7 cellular contexts compared by ENCODE assay signal in the genomic region with DNA sequence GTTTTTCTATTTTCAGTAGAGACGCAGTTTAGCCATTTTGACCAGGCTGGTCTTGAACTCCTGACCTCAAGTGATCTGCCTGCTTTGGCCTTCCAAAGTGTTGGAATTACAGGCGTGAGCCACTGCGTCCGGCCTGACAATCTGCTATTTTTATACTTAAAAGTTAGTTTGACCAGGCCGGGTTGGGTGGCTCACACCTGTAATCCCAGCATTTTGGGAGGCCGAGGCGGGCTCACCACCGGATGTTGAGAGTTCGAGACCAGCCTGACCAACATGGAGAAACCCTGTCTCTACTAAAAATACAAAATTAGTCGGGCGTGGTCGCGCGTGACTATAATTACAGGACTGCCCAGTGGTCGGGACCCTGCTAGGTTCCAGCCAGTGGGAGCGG. TPM values are rescaled to one million over a fixed set of nuclear protein-coding genes. Genes with fewer than 3 reads are reported as not detected.
A peak's percentile ranks its signal among the peaks of the same experiment; 100 is the strongest.
DNase-seq lines count a peak whose midpoint lies in the region; ATAC-seq and TF ChIP-seq lines count a peak whose summit lies in the region.
"Not testable (repeated sequence)": the region's sequence is repeated elsewhere in the genome, so short reads cannot be mapped to it uniquely, and the experiment has no call there.

No MANE protein-coding gene starts in this region.

- not testable (repeated sequence) for H2AK5ac ChIP-seq in neuronal stem cell (ENCODE audit: low read depth, low read length)

- 55 to 62% methylated on average over 16 of the region's 16 CpGs for WGBS in heart right ventricle, 2 donors
- WGBS in neuronal stem cell (ENCODE audit: extremely low coverage in 2 of 2, insufficient read length in 2 of 2, insufficient replicate concordance in 1 of 2), 2 donors: no CpG with 5 or more reads among the region's 16 CpGs

- peak overlapping the region in 4 of 7 donors; percentile 41 to 55 (median 52) for H3K4me3 Mint-ChIP-seq in CD8-positive, alpha-beta memory T cell
- peak overlapping the region; percentile 56 for H3K4me3 Mint-ChIP-seq in activated T-helper 17 cell treated with anti-CD3 and anti-CD28 coated beads, Interleukin-2, amount 50 U/mL, for 72 hours
- peak overlapping the region; percentile 29 to 44 for H3K4me3 Mint-ChIP-seq in stimulated activated naive CD8-positive, alpha-beta T cell treated with anti-CD3 and anti-CD28 coated beads, Interleukin-15, amount 100 ng/mL, for 72 hours

- H2AFZ ChIP-seq in neuronal stem cell (ENCODE audit: low read length): not testable (repeated sequence)

- not testable (repeated sequence) for H3K18ac ChIP-seq in neuronal stem cell (ENCODE audit: low read length)

- H3K36me3 Mint-ChIP-seq in CD8-positive, alpha-beta memory T cell; activated T-helper 17 cell treated with anti-CD3 and anti-CD28 coated beads, Interleukin-2, amount 50 U/mL, for 72 hours (ENCODE audit: low read depth): not testable (repeated sequence)

- H3K4ac ChIP-seq in neuronal stem cell (ENCODE audit: low read length): not testable (repeated sequence)

- H3K9me3 Mint-ChIP-seq in CD8-positive, alpha-beta memory T cell; activated T-helper 17 cell treated with anti-CD3 and anti-CD28 coated beads, Interleukin-2, amount 50 U/mL, for 72 hours; stimulated activated naive CD8-positive, alpha-beta T cell treated with anti-CD3 and anti-CD28 coated beads, Interleukin-15, amount 100 ng/mL, for 72 hours: not testable (repeated sequence)

- not testable (repeated sequence) for H3K79me1 ChIP-seq in neuronal stem cell (ENCODE audit: low read depth, low read length)

- not testable (repeated sequence) for H3K36me3 ChIP-seq in CD8-positive, alpha-beta memory T cell (ENCODE audit: insufficient read depth, low read length); Panc1 (ENCODE audit: control insufficient read depth, insufficient read depth, low read length); colonic mucosa; heart right ventricle; neuronal stem cell (replicated peaks in 1 of 2; ENCODE audit: control insufficient read depth in 2 of 2, insufficient read depth in 2 of 2, low read length in 2 of 2)

- CTCF ChIA-PET in CD8-positive, alpha-beta memory T cell (lab: Charles Lee); Panc1 (lab: Charles Lee): not testable (repeated sequence)

- H3K4me1 Mint-ChIP-seq in CD8-positive, alpha-beta memory T cell: peaks cover 0 to 11% (median 5%) of the 10 kb centered on the region in 3 donors
- H3K4me1 Mint-ChIP-seq in activated T-helper 17 cell treated with anti-CD3 and anti-CD28 coated beads, Interleukin-2, amount 50 U/mL, for 72 hours: not testable (repeated sequence)
- peaks cover 13% of the 10 kb centered on the region for H3K4me1 Mint-ChIP-seq in stimulated activated naive CD8-positive, alpha-beta T cell treated with anti-CD3 and anti-CD28 coated beads, Interleukin-15, amount 100 ng/mL, for 72 hours

- not testable (repeated sequence) for H2BK12ac ChIP-seq in neuronal stem cell (ENCODE audit: low read length)

- not testable (repeated sequence) for BruUV-seq in Panc1 (replicated peaks; lab: Mats Ljungman, UMichigan)

- not testable (repeated sequence) for H2BK120ac ChIP-seq in neuronal stem cell (ENCODE audit: low read depth, low read length)

- H3K4me2 ChIP-seq in neuronal stem cell (ENCODE audit: insufficient read depth, low read length, poor library complexity, severe bottlenecking): peak overlapping the region; percentile 40

- in situ Hi-C loops in Panc1 (cut with HindIII; ENCODE audit: low pct_unique_long_range_greater_than_20kb, low sequenced_read_pairs): not testable (repeated sequence)

- H2BK15ac ChIP-seq in neuronal stem cell (ENCODE audit: low read length): not testable (repeated sequence)

- not testable (repeated sequence) for DNase-seq in CD8-positive, alpha-beta memory T cell; Panc1 (ENCODE audit: low read depth, low spot score); colonic mucosa; heart right ventricle; neuronal stem cell (ENCODE audit: low spot score); stimulated activated naive CD8-positive, alpha-beta T cell treated with anti-CD3 and anti-CD28 coated beads, Interleukin-15, amount 100 ng/mL, for 72 hours

- H3K14ac ChIP-seq in neuronal stem cell (ENCODE audit: low read length): not testable (repeated sequence)

- TF ChIP-seq CTCF in Panc1 (IDR thresholded peaks at IDR 0.05); colonic mucosa (IDR thresholded peaks at IDR 0.05); heart right ventricle (IDR thresholded peaks at IDR 0.05): not testable (repeated sequence)

- intact Hi-C loops in Panc1 (cut with micrococcal nuclease; ENCODE audit: unreplicated experiment); colonic mucosa (cut with DNase I); heart right ventricle (cut with DNase I): not testable (repeated sequence)

- not testable (repeated sequence) for H3K23ac ChIP-seq in neuronal stem cell (ENCODE audit: low read depth, low read length, poor library complexity)

- H3K4me1 ChIP-seq in CD8-positive, alpha-beta memory T cell (ENCODE audit: insufficient read depth, low read length); Panc1 (ENCODE audit: control insufficient read depth, insufficient read depth, low read length); colonic mucosa: not testable (repeated sequence)
- peaks cover 0 to 30% (median 10%) of the 10 kb centered on the region in 9 donors for H3K4me1 ChIP-seq in heart right ventricle
- peaks cover 2 to 15% of the 10 kb centered on the region in 2 donors for H3K4me1 ChIP-seq in neuronal stem cell (ENCODE audit: control insufficient read depth in 2 of 2, insufficient read depth in 1 of 2, low read depth in 1 of 2, low read length in 2 of 2)

- H3K4me3 ChIP-seq in CD8-positive, alpha-beta memory T cell (ENCODE audit: low read length); neuronal stem cell (ENCODE audit: low read length in 2 of 2): not testable (repeated sequence)
- H3K4me3 ChIP-seq in Panc1 (ENCODE audit: low read depth in 2 of 2, low read length in 2 of 2) (peak overlapping the region; percentile 16 to 27; a peak in 2 of 4 replicates), colonic mucosa (peak overlapping the region; percentile 37), heart right ventricle (peak overlapping the region in 8 of 10 donors; percentile 14 to 48 (median 40))

- not testable (repeated sequence) for H3K9me3 ChIP-seq in CD8-positive, alpha-beta memory T cell (ENCODE audit: low read length); Panc1 (ENCODE audit: control insufficient read depth, insufficient read depth, low read depth, low read length); colonic mucosa; heart right ventricle; neuronal stem cell (replicated peaks in 1 of 2; ENCODE audit: control insufficient read depth in 2 of 2, insufficient read depth in 1 of 2, low read depth in 1 of 2, low read length in 2 of 2)

- not testable (repeated sequence) for H3K27ac ChIP-seq in CD8-positive, alpha-beta memory T cell (ENCODE audit: low read depth, low read length); Panc1 (ENCODE audit: low read length)
- H3K27ac ChIP-seq in colonic mucosa (peak overlapping the region; percentile 36), heart right ventricle (peak overlapping the region in 7 of 10 donors; percentile 28 to 79 (median 56)), neuronal stem cell (replicated peaks; ENCODE audit: low read length) (peak overlapping the region; percentile 43)

- H4K8ac ChIP-seq in neuronal stem cell (ENCODE audit: low read depth, low read length): not testable (repeated sequence)

- H3K9ac ChIP-seq in colonic mucosa (ENCODE audit: low read depth in 2 of 2, low read length in 2 of 2); neuronal stem cell (ENCODE audit: low read depth, low read length, poor library complexity): not testable (repeated sequence)

- not testable (repeated sequence) for ATAC-seq in Panc1; activated T-helper 17 cell treated with anti-CD3 and anti-CD28 coated beads, Interleukin-2, amount 50 U/mL, for 72 hours (replicated peaks); heart right ventricle; stimulated activated naive CD8-positive, alpha-beta T cell treated with anti-CD3 and anti-CD28 coated beads, Interleukin-15, amount 100 ng/mL, for 72 hours

- H3K27me3 Mint-ChIP-seq in CD8-positive, alpha-beta memory T cell; activated T-helper 17 cell treated with anti-CD3 and anti-CD28 coated beads, Interleukin-2, amount 50 U/mL, for 72 hours; stimulated activated naive CD8-positive, alpha-beta T cell treated with anti-CD3 and anti-CD28 coated beads, Interleukin-15, amount 100 ng/mL, for 72 hours: not testable (repeated sequence)

- not testable (repeated sequence) for H3K27me3 ChIP-seq in CD8-positive, alpha-beta memory T cell (ENCODE audit: insufficient read depth, low read length, poor library complexity, severe bottlenecking); Panc1 (ENCODE audit: control insufficient read depth, insufficient read depth, low read length); colonic mucosa; heart right ventricle; neuronal stem cell (ENCODE audit: control insufficient read depth in 3 of 3, insufficient read depth in 3 of 3, low read depth in 1 of 3, low read length in 3 of 3)

- POLR2A ChIA-PET in CD8-positive, alpha-beta memory T cell (lab: Charles Lee): interaction anchor here (0.8 kb wide), 1 partner anchor 116 kb away, joined by 3 read pairs; no protein-coding TSS in a partner anchor
- POLR2A ChIA-PET in Panc1 (lab: Charles Lee): not testable (repeated sequence)

- H2BK5ac ChIP-seq in neuronal stem cell (ENCODE audit: low read length): not testable (repeated sequence)

- H3K27ac Mint-ChIP-seq in CD8-positive, alpha-beta memory T cell; activated T-helper 17 cell treated with anti-CD3 and anti-CD28 coated beads, Interleukin-2, amount 50 U/mL, for 72 hours; stimulated activated naive CD8-positive, alpha-beta T cell treated with anti-CD3 and anti-CD28 coated beads, Interleukin-15, amount 100 ng/mL, for 72 hours: not testable (repeated sequence)

- H4K91ac ChIP-seq in neuronal stem cell (ENCODE audit: low read depth, low read length, poor library complexity): not testable (repeated sequence)

RNA-seq across cellular contexts. Expression of a gene that starts 19.8 kb away (rescaled TPM):
- total RNA-seq in CD8-positive, alpha-beta memory T cell: 100 to 1,000 TPM; 173 to 175 TPM
- 62.5 TPM for polyA plus RNA-seq in CD8-positive, alpha-beta memory T cell
- total RNA-seq in Panc1 (2021; ENCODE audit: unreplicated experiment) (29.8 TPM), colonic mucosa (10 to 100 TPM; 28.6 to 79.4 TPM), heart right ventricle (10 to 100 TPM; 20.8 to 35.2 (median 26.1) TPM)
- polyA plus RNA-seq in Panc1 (2012; ENCODE audit: insufficient read length): 18.3 TPM
- 10 to 100 TPM; 37.6 to 83.4 TPM for total RNA-seq in activated T-helper 17 cell treated with anti-CD3 and anti-CD28 coated beads, Interleukin-2, amount 50 U/mL, for 72 hours
- 10 to 100 TPM; 21.9 to 28.3 TPM for polyA plus RNA-seq in heart right ventricle
- polyA plus RNA-seq in neuronal stem cell (2013, experiment 1 of 2): 10.9 TPM
- 10.8 TPM for polyA plus RNA-seq in neuronal stem cell (2013, experiment 2 of 2)

RNA-seq across cellular contexts. Expression of a gene that starts 54.0 kb away (rescaled TPM):
- total RNA-seq in CD8-positive, alpha-beta memory T cell: 1 to 10 TPM; 1.3 to 1.4 TPM
- 0.60 TPM for polyA plus RNA-seq in CD8-positive, alpha-beta memory T cell
- total RNA-seq in Panc1 (2021; ENCODE audit: unreplicated experiment): 1.6 TPM
- 4.7 TPM for polyA plus RNA-seq in Panc1 (2012; ENCODE audit: insufficient read length)
- total RNA-seq in activated T-helper 17 cell treated with anti-CD3 and anti-CD28 coated beads, Interleukin-2, amount 50 U/mL, for 72 hours: 1 to 10 TPM in 1 of 2 donors, under 1 TPM in 1; 0.48 to 1.2 TPM
- total RNA-seq in colonic mucosa: 1 to 10 TPM; 1.1 to 1.7 TPM
- 1 to 10 TPM; 1.7 to 6.1 (median 3.5) TPM for total RNA-seq in heart right ventricle
- 1 to 10 TPM; 1.4 to 4.7 TPM for polyA plus RNA-seq in heart right ventricle
- 0.28 TPM for polyA plus RNA-seq in neuronal stem cell (2013, experiment 1 of 2)
- 0.22 TPM for polyA plus RNA-seq in neuronal stem cell (2013, experiment 2 of 2)
